9 cellular contexts compared by ENCODE assay signal in the genomic region with DNA sequence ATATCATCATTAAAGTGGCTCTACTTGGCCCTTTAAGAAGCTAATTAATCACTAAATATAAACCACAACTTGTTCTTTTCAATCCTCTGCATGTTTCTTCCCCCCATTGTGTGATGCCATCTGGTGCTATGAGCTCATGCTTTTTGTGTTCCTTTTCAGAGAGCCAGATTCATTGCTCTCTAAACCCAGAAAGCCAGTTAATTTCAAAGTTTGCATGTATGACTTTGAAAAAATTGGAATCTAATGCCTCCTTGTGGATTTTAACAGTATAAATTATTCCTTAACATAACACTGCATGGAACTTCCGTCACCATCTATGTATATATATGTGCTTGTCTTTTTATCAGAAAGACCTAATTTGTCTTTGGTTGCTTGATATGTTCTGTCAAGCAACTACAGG. TPM values are rescaled to one million over a fixed set of nuclear protein-coding genes. Genes with fewer than 3 reads are reported as not detected.
DNase-seq lines count a peak whose midpoint lies in the region; ATAC-seq and TF ChIP-seq lines count a peak whose summit lies in the region.
"Had no signal": no experiment of that assay in that cellular context is flagged by ENCODE, and none has a peak within 500 bp of the region (broad histone marks: within the 10 kb centered on the region; RNA-seq: fewer than 3 reads in every experiment).

No MANE protein-coding gene starts in this region.

- H3K27ac Mint-ChIP-seq in T-helper 17 cell, result no peak overlapping the region
- no peak overlapping the region for H3K27ac Mint-ChIP-seq in activated CD4-positive, alpha-beta memory T cell treated with anti-CD3 and anti-CD28 coated beads for 36 hours

- POLR2A ChIA-PET in HEK293 (lab: Yijun Ruan, JAX), result interaction anchor here (1.3 kb wide), 1 partner anchor 576 kb away, joined by 3 read pairs; the partner anchor contains the start of gene SOS1
- POLR2A ChIA-PET in activated CD4-positive, alpha-beta memory T cell treated with anti-CD3 and anti-CD28 coated beads for 36 hours (lab: Charles Lee), result no interaction called here

- intact Hi-C loops in Right ventricle myocardium superior (cut with DNase I), result loop anchor here (5.0 to 10.0 kb wide), 3 partner anchors 105 to 322 kb away; no protein-coding TSS in a partner anchor
- intact Hi-C loops in activated CD4-positive, alpha-beta memory T cell treated with anti-CD3 and anti-CD28 coated beads for 36 hours (cut with micrococcal nuclease), result no loop called here

- peaks cover 16% of the 10 kb centered on the region for H3K9me3 Mint-ChIP-seq in activated CD4-positive, alpha-beta memory T cell treated with anti-CD3 and anti-CD28 coated beads for 36 hours

- TF ChIP-seq CTCF in HEK293 (tag by site-specific recombination; IDR thresholded peaks at IDR 0.05), result no peak

- ATAC-seq in Right ventricle myocardium superior (ENCODE audit: poor library complexity), result peak; percentile 79
- no peak for ATAC-seq in HG03025 (IDR thresholded peaks at IDR 0.05; ENCODE audit: low FRiP score, unreplicated experiment)
- no peak for ATAC-seq in T-helper 17 cell

- H3K27me3 Mint-ChIP-seq in T-helper 17 cell, result peaks cover 29% of the 10 kb centered on the region
- peaks cover 14% of the 10 kb centered on the region for H3K27me3 Mint-ChIP-seq in activated CD4-positive, alpha-beta memory T cell treated with anti-CD3 and anti-CD28 coated beads for 36 hours

- CTCF ChIA-PET in HEK293 (lab: Yijun Ruan, JAX), result interaction anchor here (0.6 to 2.7 kb wide), 27 partner anchors 11 to 750 kb away, joined by 3 to 38 read pairs (median 4); no protein-coding TSS in a partner anchor
- CTCF ChIA-PET in activated CD4-positive, alpha-beta memory T cell treated with anti-CD3 and anti-CD28 coated beads for 36 hours (lab: Charles Lee), result interaction anchor here (0.8 to 1.2 kb wide), 2 partner anchors 8 to 36 kb away, joined by 3 read pairs; no protein-coding TSS in a partner anchor

- H3K4me1 Mint-ChIP-seq in T-helper 17 cell, result peaks cover 2% of the 10 kb centered on the region
- no peaks in the 10 kb centered on the region for H3K4me1 Mint-ChIP-seq in activated CD4-positive, alpha-beta memory T cell treated with anti-CD3 and anti-CD28 coated beads for 36 hours (ENCODE audit: low read depth)

- H3K36me3 Mint-ChIP-seq in T-helper 17 cell (ENCODE audit: low read depth), result no peaks in the 10 kb centered on the region
- H3K36me3 Mint-ChIP-seq in activated CD4-positive, alpha-beta memory T cell treated with anti-CD3 and anti-CD28 coated beads for 36 hours, result no peaks in the 10 kb centered on the region

- DNase-seq in RPMI7951 (ENCODE audit: low read depth) (peak; percentile 63), Right ventricle myocardium superior (no peak), stromal cell of bone marrow (ENCODE audit: low read depth) (peak; percentile 39), T-helper 17 cell (no peak)
- no peak for DNase-seq in stimulated activated CD4-positive, alpha-beta T cell treated with anti-CD3 and anti-CD28 coated beads, Interleukin-4, amount 100 ng/mL, for 24 hours
- DNase-seq in activated CD4-positive, alpha-beta memory T cell treated with anti-CD3 and anti-CD28 coated beads for 36 hours, result no peak

- peaks cover 3% of the 10 kb centered on the region; the same call in 1 of the 2 replicates for H3K4me1 ChIP-seq in HEK293 (ENCODE audit: control insufficient read depth, insufficient read depth, low read length)

- no peak overlapping the region for H3K4me3 ChIP-seq in HEK293 (ENCODE audit: low read depth, low read length)

- no peaks in the 10 kb centered on the region for H3K36me3 ChIP-seq in HEK293 (ENCODE audit: control insufficient read depth in 2 of 2, insufficient read depth in 1 of 2, low read length in 2 of 2)

- H3K4me3 Mint-ChIP-seq in T-helper 17 cell, result no peak overlapping the region
- no peak overlapping the region for H3K4me3 Mint-ChIP-seq in activated CD4-positive, alpha-beta memory T cell treated with anti-CD3 and anti-CD28 coated beads for 36 hours

- no peak overlapping the region for H3K27ac ChIP-seq in HEK293 (ENCODE audit: extremely low read depth, low read depth, low read length)
- H3K27ac ChIP-seq: KMS-11 had no signal

- H3K9me3 ChIP-seq in HEK293 (ENCODE audit: control insufficient read depth, insufficient read depth, low read depth, low read length) (no peaks in the 10 kb centered on the region; the same call in 1 of the 2 replicates), T-helper 17 cell (ENCODE audit: control insufficient read depth, low read length, poor library complexity, severe bottlenecking) (no peaks in the 10 kb centered on the region)

TF ChIP-seq in HEK293, 187 proteins besides CTCF, POLR2A, EP300 and RAD21:
- TF ChIP-seq ZNF274 (IDR thresholded peaks at IDR 0.05; ENCODE audit: low read length) (no peak), ZNF274 (tag by site-specific recombination; IDR thresholded peaks at IDR 0.05; ENCODE audit: borderline replicate concordance) (no peak), ZNF654 (tag by site-specific recombination; IDR thresholded peaks at IDR 0.05; ENCODE audit: low read depth) (peak; percentile 36)

RNA-seq across cellular contexts. Expression of gene TMEM178A, which starts 31.1 kb away (rescaled TPM):
- 0.10 TPM in 1 of 2 replicates, not detected in the other for total RNA-seq in RPMI7951 (2014; rRNA removed; shearing (Covaris generic))
- total RNA-seq in Right ventricle myocardium superior (1.9 TPM), T-helper 17 cell (under 1 TPM; 0.65 to 0.89 TPM)
- total RNA-seq in activated CD4-positive, alpha-beta memory T cell treated with anti-CD3 and anti-CD28 coated beads for 36 hours, result under 1 TPM; 0.29 to 0.48 TPM

Comparison
In these comparisons a context has a peak if more than half of its experiments do, and no peak if none do; other contexts are left out.
1. DNase-seq: peak in RPMI7951 (single experiment) and stromal cell of bone marrow (single experiment); none in Right ventricle myocardium superior (single experiment), stimulated activated CD4-positive, alpha-beta T cell treated with anti-CD3 and anti-CD28 coated beads, Interleukin-4, amount 100 ng/mL, for 24 hours (single experiment), T-helper 17 cell (0 of 3) and activated CD4-positive, alpha-beta memory T cell treated with anti-CD3 and anti-CD28 coated beads for 36 hours (single experiment).